ENCODE assay signal across 8 cellular contexts in the genomic region with DNA sequence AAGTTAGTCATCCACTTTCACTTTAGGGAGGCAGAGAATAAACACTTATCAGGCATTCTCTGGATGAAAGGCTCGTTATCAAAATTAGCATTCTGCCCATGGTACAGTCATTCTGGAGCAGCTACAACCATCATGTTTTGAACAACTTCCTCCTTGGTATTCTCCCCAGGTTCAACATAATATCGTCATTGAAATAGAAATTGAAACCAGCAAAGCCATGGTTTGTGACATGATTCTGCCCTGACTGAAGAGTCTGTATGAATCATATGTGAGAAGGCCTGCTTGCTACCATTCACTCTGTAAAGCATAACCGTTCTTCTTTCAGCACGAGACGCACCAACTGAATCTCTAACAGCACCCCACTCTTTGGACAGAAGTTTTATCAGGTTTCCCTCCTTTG.
DNase-seq lines count a peak whose midpoint lies in the region; ATAC-seq lines count a peak whose summit lies in the region.

No MANE protein-coding gene starts in this region.

- H3K27me3 Mint-ChIP-seq in activated naive CD8-positive, alpha-beta T cell = no peaks in the 10 kb centered on the region

- no peaks in the 10 kb centered on the region for H3K36me3 Mint-ChIP-seq in activated naive CD8-positive, alpha-beta T cell

- intact Hi-C loops in head of caudate nucleus (cut with DNase I) = loop anchor here (10.0 kb wide), 1 partner anchor 311 kb away; no protein-coding TSS in a partner anchor

- ATAC-seq in GM19372 (IDR thresholded peaks at IDR 0.05; ENCODE audit: low read depth, unreplicated experiment) = peak; percentile 90
- peak; percentile 98 for ATAC-seq in HG03135 (IDR thresholded peaks at IDR 0.05; ENCODE audit: unreplicated experiment)

- peaks cover 21% of the 10 kb centered on the region for H3K4me1 Mint-ChIP-seq in activated naive CD8-positive, alpha-beta T cell (ENCODE audit: low read depth)

- H3K4me3 Mint-ChIP-seq in activated naive CD8-positive, alpha-beta T cell = peak overlapping the region; percentile 53

- H3K27ac Mint-ChIP-seq in activated naive CD8-positive, alpha-beta T cell = peak overlapping the region; percentile 87

- H3K9me3 Mint-ChIP-seq in activated naive CD8-positive, alpha-beta T cell (ENCODE audit: low read depth) = no peaks in the 10 kb centered on the region

- DNase-seq in DMS53 treated with DMSO at 0.1 percent for 48 hours (lab: John Stamatoyannopoulos, UW; ENCODE audit: unreplicated experiment) (peak; percentile 53), RPMI8226 (no peak), head of caudate nucleus (no peak), SKM-1 (lab: John Stamatoyannopoulos, UW; ENCODE audit: unreplicated experiment) (no peak)
- no peak for DNase-seq in stimulated activated CD8-positive, alpha-beta memory T cell treated with anti-CD3 and anti-CD28 coated beads, Interleukin-4, amount 100 ng/mL, for 48 hours
